8 cellular contexts compared by ENCODE assay signal in genomic region chr4:184649026-184649970, GRCh38. TPM values are rescaled to one million over a fixed set of nuclear protein-coding genes. Genes with fewer than 3 reads are reported as not detected.
DNase-seq lines count a peak whose midpoint lies in the region; ATAC-seq and TF ChIP-seq lines count a peak whose summit lies in the region.

Gene CASP3 (minus strand): TSS chr4:184649447. CDS start chr4:184638453, 10,994 bp downstream.
Gene PRIMPOL (plus strand): TSS chr4:184649738. CDS start chr4:184657141, 7,403 bp downstream.

- CTCF ChIA-PET in AG04450 (lab: Charles Lee), result interaction anchor here (0.6 to 1.3 kb wide), 11 partner anchors 11 to 911 kb away, joined by 3 to 9 read pairs (median 4); no protein-coding TSS in a partner anchor

- H3F3A ChIP-seq in smooth muscle cell (ENCODE audit: low read depth), result peaks cover 14% of the 10 kb centered on the region

- WGBS in smooth muscle cell (ENCODE audit: low lambda C conversion rate), result 1% methylated on average over 61 of the region's 90 CpGs

- TF ChIP-seq CTCF in AG04450 (IDR thresholded peaks at IDR 0.05; ENCODE audit: low read depth, low read length), result peak; percentile 38
- TF ChIP-seq CTCF in VCaP (conservative IDR thresholded peaks at IDR 0.05), result peak; percentile 40
- peak; percentile 2 for TF ChIP-seq CTCF in smooth muscle cell (IDR thresholded peaks at IDR 0.05; ENCODE audit: borderline replicate concordance, insufficient read depth, poor library complexity, severe bottlenecking)

- peak within 1 kb of the TSS; percentile 94 for H3K4me2 ChIP-seq in smooth muscle cell

- peak; percentile 85 for ATAC-seq in GM18907 (IDR thresholded peaks at IDR 0.05; ENCODE audit: unreplicated experiment)
- ATAC-seq in HG03139 (IDR thresholded peaks at IDR 0.05; ENCODE audit: unreplicated experiment), result peak; percentile 86

- DNase-seq in AG04450 (ENCODE audit: low read depth, low spot score) (peak; percentile 78), NCI-H2196 treated with DMSO at 0.1 percent for 48 hours (lab: John Stamatoyannopoulos, UW; ENCODE audit: unreplicated experiment) (peak; percentile 84), T47D (ENCODE audit: low read depth in 1 of 2, low spot score in 1 of 2) (peak; percentile 24 to 95), iPS-NIHi7 (ENCODE audit: extremely low spot score) (peak; percentile 88), smooth muscle cell (lab: John Stamatoyannopoulos, UW; ENCODE audit: unreplicated experiment) (peak; percentile 91)

- H3K4me1 ChIP-seq in smooth muscle cell (ENCODE audit: low read depth), result peaks cover 30% of the 10 kb centered on the region

- H3K4me3 ChIP-seq in AG04450 (ENCODE audit: low read depth, low read length) (peak within 1 kb of the TSS; percentile 81), smooth muscle cell (peak within 1 kb of the TSS; percentile 98)

- H4K20me1 ChIP-seq in smooth muscle cell (ENCODE audit: low read depth), result peaks cover 40% of the 10 kb centered on the region

- H3K36me3 ChIP-seq in smooth muscle cell (ENCODE audit: low read depth), result no peaks in the 10 kb centered on the region

- POLR2A ChIA-PET in AG04450 (lab: Yijun Ruan, JAX), result interaction anchor here (0.5 to 2.8 kb wide), 12 partner anchors 13 to 617 kb away, joined by 3 to 30 read pairs (median 3); partner anchors contain the start of gene CENPU

- in situ Hi-C loops in T47D (cut with HindIII; ENCODE audit: low pct_unique_long_range_greater_than_20kb, low sequenced_read_pairs), result no loop called here

- peak within 1 kb of the TSS; percentile 77 for H3K27ac ChIP-seq in AG04450 (ENCODE audit: low read depth, low read length)
- peak within 1 kb of the TSS; percentile 97 for H3K27ac ChIP-seq in VCaP
- peak within 1 kb of the TSS; percentile 97 for H3K27ac ChIP-seq in smooth muscle cell (ENCODE audit: low read depth)

- H3K27me3 ChIP-seq in AG04450 (ENCODE audit: control insufficient read depth, insufficient read depth, low read length), result no peaks in the 10 kb centered on the region
- no peaks in the 10 kb centered on the region for H3K27me3 ChIP-seq in smooth muscle cell (ENCODE audit: low read depth)

- H3K9ac ChIP-seq in smooth muscle cell (ENCODE audit: low read depth), result peak within 1 kb of the TSS; percentile 93

- peak within 1 kb of the TSS; percentile 90 for H2AFZ ChIP-seq in smooth muscle cell (ENCODE audit: low read depth)

- peaks cover 32% of the 10 kb centered on the region for H3K79me2 ChIP-seq in smooth muscle cell (ENCODE audit: low read depth)

- H3K9me3 ChIP-seq in AG04450 (ENCODE audit: control insufficient read depth, insufficient read depth, low read length) (no peaks in the 10 kb centered on the region), smooth muscle cell (replicated peaks; ENCODE audit: low read depth) (no peaks in the 10 kb centered on the region)

RNA-seq across cellular contexts. Expression of gene CASP3, which starts in this region (rescaled TPM):
- polyA plus RNA-seq in AG04450 (2011; rRNA removed) (38.9 and 51.8 TPM in 2 replicates), smooth muscle cell (29.1 and 35.7 TPM in 2 replicates)
- 18.6 and 20.5 TPM in 2 replicates for polyA minus RNA-seq in AG04450 (2011; rRNA and poly(A)+ RNA removed)
- 48.5 and 49.5 TPM in 2 replicates for total RNA-seq in smooth muscle cell

RNA-seq across cellular contexts. Expression of gene PRIMPOL, which starts in this region (rescaled TPM):
- polyA plus RNA-seq in AG04450 (2011; rRNA removed) (6.6 and 12.2 TPM in 2 replicates), smooth muscle cell (7.5 and 8.3 TPM in 2 replicates)
- 3.2 and 3.6 TPM in 2 replicates for polyA minus RNA-seq in AG04450 (2011; rRNA and poly(A)+ RNA removed)
- 15.4 and 21.6 TPM in 2 replicates for total RNA-seq in smooth muscle cell

Comparison
In these comparisons a context has a peak if more than half of its experiments do, and no peak if none do; other contexts are left out.
1. Peak in every context shown above with its lines: DNase-seq, ATAC-seq, H3K4me3 ChIP-seq and H3K27ac ChIP-seq.